In the genomic region with DNA sequence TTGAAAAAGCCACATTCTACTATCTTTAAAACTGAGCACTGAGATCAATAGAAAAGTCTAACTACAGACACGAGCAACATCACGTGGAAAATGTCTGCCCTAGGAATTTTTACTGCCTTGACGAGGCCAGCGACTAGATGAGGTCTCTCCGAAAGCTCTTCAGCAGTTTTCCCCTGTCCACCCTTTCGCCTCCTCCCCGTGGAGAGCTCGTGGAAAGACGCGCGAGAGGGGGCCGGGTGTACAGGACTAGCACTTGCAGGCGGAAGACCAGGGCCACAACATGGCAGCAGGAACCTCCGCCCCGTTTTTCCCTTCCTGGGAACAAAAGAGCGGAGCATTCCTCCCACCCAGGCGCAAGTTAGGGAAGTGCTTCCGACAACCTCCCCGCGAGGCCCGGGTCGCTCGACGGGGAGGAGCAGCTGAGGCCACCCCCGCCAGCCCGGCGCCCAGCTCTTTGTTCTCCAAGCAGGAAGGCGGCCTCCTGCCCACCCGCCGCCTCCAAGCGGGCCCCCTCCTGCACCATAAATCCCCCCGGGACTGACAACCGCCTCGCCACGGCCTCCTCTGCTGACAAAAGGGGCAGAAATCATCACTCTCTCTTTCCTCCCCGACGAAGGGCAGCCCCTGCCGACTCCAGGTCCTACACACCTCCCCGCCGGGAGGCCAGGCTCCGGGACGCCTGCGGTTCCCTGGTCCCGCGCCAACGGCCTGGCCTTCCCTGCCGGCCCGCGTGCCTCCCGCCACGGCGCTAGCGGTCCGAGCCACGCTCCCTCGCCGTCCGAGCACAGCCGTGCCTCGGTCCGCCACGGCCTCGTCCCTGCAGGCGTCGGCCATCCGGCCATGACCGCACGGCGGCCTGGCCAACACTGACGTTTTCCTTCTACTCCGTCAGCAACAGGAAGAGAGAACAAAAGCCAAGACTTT, we compare ENCODE assay signal across 8 cellular contexts. TPM values are rescaled to one million over a fixed set of nuclear protein-coding genes. Genes with fewer than 3 reads are reported as not detected.
DNase-seq lines count a peak whose midpoint lies in the region; ATAC-seq and TF ChIP-seq lines count a peak whose summit lies in the region.

No MANE protein-coding gene starts in this region.

- H3K27me3 Mint-ChIP-seq in natural killer cell treated with Interleukin-12 subunit alpha and Interleukin-12 subunit beta and Interleukin-15 and Interleukin-18, amount 100 ng/mL, for 72 hours: peaks cover 0 to 6% of the 10 kb centered on the region in 2 donors

- no peak for TF ChIP-seq POLR2A in stomach (IDR thresholded peaks at IDR 0.05)

- peaks cover 41 to 43% (median 42%) of the 10 kb centered on the region in 4 donors for H3K36me3 ChIP-seq in stomach

- H3K9me3 ChIP-seq in stomach: no peaks in the 10 kb centered on the region

- peak overlapping the region; percentile 92 for H3K4me3 Mint-ChIP-seq in natural killer cell treated with Interleukin-12 subunit alpha and Interleukin-12 subunit beta and Interleukin-15 and Interleukin-18, amount 100 ng/mL, for 72 hours

- H3K4me1 ChIP-seq in stomach: peaks cover 20 to 55% (median 41%) of the 10 kb centered on the region in 4 donors

- peaks cover 42% of the 10 kb centered on the region for H3K36me3 Mint-ChIP-seq in natural killer cell treated with Interleukin-12 subunit alpha and Interleukin-12 subunit beta and Interleukin-15 and Interleukin-18, amount 100 ng/mL, for 72 hours

- peak overlapping the region; percentile 94 to 100 (median 98) for H3K27ac ChIP-seq in stomach

- H3K27ac Mint-ChIP-seq in natural killer cell treated with Interleukin-12 subunit alpha and Interleukin-12 subunit beta and Interleukin-15 and Interleukin-18, amount 100 ng/mL, for 72 hours: peak overlapping the region; percentile 92 to 97

- TF ChIP-seq CTCF in fibroblast of pulmonary artery (IDR thresholded peaks at IDR 0.05; ENCODE audit: low read length, missing control alignments): no peak
- TF ChIP-seq CTCF in stomach (IDR thresholded peaks at IDR 0.05): no peak

- 0 to 1% (median 0%) methylated on average over 25 to 71 of the region's 71 CpGs for WGBS in stomach, 5 donors

- peak; percentile 18 for DNase-seq in GM04504 (ENCODE audit: low read depth)
- peak; percentile 35 to 46 for DNase-seq in NOMO-1 (lab: John Stamatoyannopoulos, UW; ENCODE audit: unreplicated experiment in 2 of 2)
- peak; percentile 8 to 35 for DNase-seq in activated T-helper 1 cell treated with anti-CD3 and anti-CD28 coated beads, Interleukin-2, amount 50 U/mL, for 16 hours (ENCODE audit: low read depth in 1 of 2, low spot score in 1 of 2)
- DNase-seq in fibroblast of pulmonary artery (ENCODE audit: low read depth): peak; percentile 68
- DNase-seq in natural killer cell treated with Interleukin-12 subunit alpha and Interleukin-12 subunit beta and Interleukin-15 and Interleukin-18, amount 100 ng/mL, for 72 hours (ENCODE audit: low spot score): peak; percentile 69
- peak; percentile 58 for DNase-seq in stomach
- DNase-seq in NCI-H2107 (lab: John Stamatoyannopoulos, UW): no peak

- TF ChIP-seq EP300 in stomach (IDR thresholded peaks at IDR 0.05): no peak

- peak; percentile 14 for ATAC-seq in HG02642 (IDR thresholded peaks at IDR 0.05; ENCODE audit: poor library complexity, unreplicated experiment)
- ATAC-seq in natural killer cell treated with Interleukin-12 subunit alpha and Interleukin-12 subunit beta and Interleukin-15 and Interleukin-18, amount 100 ng/mL, for 72 hours: peak; percentile 0 to 2

- H3K4me3 ChIP-seq in fibroblast of pulmonary artery (replicated peaks; ENCODE audit: low read depth, low read length): peak overlapping the region; percentile 96
- H3K4me3 ChIP-seq in stomach: peak overlapping the region; percentile 63 to 99 (median 92)

- peaks cover 40 to 45% of the 10 kb centered on the region in 2 donors for H3K4me1 Mint-ChIP-seq in natural killer cell treated with Interleukin-12 subunit alpha and Interleukin-12 subunit beta and Interleukin-15 and Interleukin-18, amount 100 ng/mL, for 72 hours (ENCODE audit: low read depth in 2 of 2)

- intact Hi-C loops in stomach (cut with DNase I; ENCODE audit: low total_unique reads): loop anchor here (10.0 kb wide), 1 partner anchor 47 kb away; the partner anchor contains the start of gene ZBED5

- H3K27me3 ChIP-seq in stomach: no peaks in the 10 kb centered on the region

- H3K9me3 Mint-ChIP-seq in natural killer cell treated with Interleukin-12 subunit alpha and Interleukin-12 subunit beta and Interleukin-15 and Interleukin-18, amount 100 ng/mL, for 72 hours: no peaks in the 10 kb centered on the region

RNA-seq across cellular contexts. Expression of gene EIF4G2, which starts 0.8 kb away (rescaled TPM):
- total RNA-seq in natural killer cell treated with Interleukin-12 subunit alpha and Interleukin-12 subunit beta and Interleukin-15 and Interleukin-18, amount 100 ng/mL, for 72 hours: 1,000 to 10,000 TPM in 1 of 2 donors, 100 to 1,000 TPM in 1; 997 to 1,080 TPM
- 100 to 1,000 TPM; 344 to 576 (median 400) TPM for total RNA-seq in stomach
- polyA plus RNA-seq in stomach: 100 to 1,000 TPM; 182 to 291 (median 286) TPM

RNA-seq across cellular contexts. Expression of gene ZBED5, which starts 50.0 kb away (rescaled TPM):
- 10 to 100 TPM; 34.5 to 37.1 TPM for total RNA-seq in natural killer cell treated with Interleukin-12 subunit alpha and Interleukin-12 subunit beta and Interleukin-15 and Interleukin-18, amount 100 ng/mL, for 72 hours
- 10 to 100 TPM in 4 of 5 donors, 1 to 10 TPM in 1; 9.0 to 54.7 (median 25.9) TPM for total RNA-seq in stomach
- polyA plus RNA-seq in stomach: 10 to 100 TPM; 10.9 to 34.2 (median 17.4) TPM

RNA-seq across cellular contexts. Expression of gene CTR9, which starts 56.8 kb away (rescaled TPM):
- 10 to 100 TPM; 42.9 to 45.7 TPM for total RNA-seq in natural killer cell treated with Interleukin-12 subunit alpha and Interleukin-12 subunit beta and Interleukin-15 and Interleukin-18, amount 100 ng/mL, for 72 hours
- 10 to 100 TPM in 3 of 5 donors, 1 to 10 TPM in 2; 9.3 to 39.5 (median 21.9) TPM for total RNA-seq in stomach
- 10 to 100 TPM in 2 of 3 donors, 1 to 10 TPM in 1; 9.1 to 10.4 (median 10.4) TPM for polyA plus RNA-seq in stomach
